In the genomic region with DNA sequence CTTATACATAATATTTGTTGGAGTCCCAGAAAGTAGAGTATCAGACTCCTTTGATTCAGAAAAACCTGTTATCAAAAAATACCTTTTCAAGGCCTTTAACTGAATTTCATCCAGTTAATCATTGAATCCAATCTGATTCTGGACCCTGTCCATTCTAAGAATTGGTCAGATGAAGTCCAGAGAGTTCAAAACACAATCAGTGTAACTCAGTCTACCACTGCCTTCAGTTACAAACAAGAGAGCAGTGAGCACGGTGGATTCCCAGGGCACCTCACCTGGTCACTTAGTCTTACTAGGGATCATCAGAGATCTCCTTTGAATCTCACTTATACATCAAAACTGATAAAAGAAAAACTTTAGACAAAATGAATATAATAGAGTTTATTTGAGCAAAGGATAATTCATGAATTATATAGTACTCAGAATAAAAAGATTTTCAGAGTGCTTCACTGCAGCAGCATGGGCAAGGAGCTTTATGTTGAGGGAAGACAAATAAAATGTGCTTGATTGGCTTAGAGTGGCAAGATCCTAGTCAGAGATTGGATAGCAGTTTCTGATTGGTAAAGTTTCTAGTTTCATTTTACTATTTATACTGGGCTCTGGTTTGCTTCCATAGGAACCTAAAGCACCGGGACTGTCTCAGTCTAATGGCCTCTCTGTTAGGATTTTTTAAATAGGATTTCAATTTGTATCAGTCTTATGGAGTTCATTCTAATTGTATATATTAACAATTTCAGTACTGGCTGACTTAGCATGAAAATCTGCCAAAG, we compare ENCODE assay signal across 2 cellular contexts.
TF ChIP-seq lines count a peak whose summit lies in the region.

No MANE protein-coding gene starts in this region.

TF ChIP-seq in liver, 16 proteins besides CTCF, POLR2A, EP300 and RAD21:
- TF ChIP-seq, protein P1, sequence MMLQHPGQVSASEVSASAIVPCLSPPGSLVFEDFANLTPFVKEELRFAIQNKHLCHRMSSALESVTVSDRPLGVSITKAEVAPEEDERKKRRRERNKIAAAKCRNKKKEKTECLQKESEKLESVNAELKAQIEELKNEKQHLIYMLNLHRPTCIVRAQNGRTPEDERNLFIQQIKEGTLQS (IDR thresholded peaks at IDR 0.05) = no peak
- TF ChIP-seq HNF4A (conservative IDR thresholded peaks at IDR 0.05) (peak; percentile 14 to 34), RXRA (IDR thresholded peaks at IDR 0.05) (no peak)

TF ChIP-seq in HepG2, 621 proteins besides CTCF, POLR2A, EP300 and RAD21:
- TF ChIP-seq, protein P2, sequence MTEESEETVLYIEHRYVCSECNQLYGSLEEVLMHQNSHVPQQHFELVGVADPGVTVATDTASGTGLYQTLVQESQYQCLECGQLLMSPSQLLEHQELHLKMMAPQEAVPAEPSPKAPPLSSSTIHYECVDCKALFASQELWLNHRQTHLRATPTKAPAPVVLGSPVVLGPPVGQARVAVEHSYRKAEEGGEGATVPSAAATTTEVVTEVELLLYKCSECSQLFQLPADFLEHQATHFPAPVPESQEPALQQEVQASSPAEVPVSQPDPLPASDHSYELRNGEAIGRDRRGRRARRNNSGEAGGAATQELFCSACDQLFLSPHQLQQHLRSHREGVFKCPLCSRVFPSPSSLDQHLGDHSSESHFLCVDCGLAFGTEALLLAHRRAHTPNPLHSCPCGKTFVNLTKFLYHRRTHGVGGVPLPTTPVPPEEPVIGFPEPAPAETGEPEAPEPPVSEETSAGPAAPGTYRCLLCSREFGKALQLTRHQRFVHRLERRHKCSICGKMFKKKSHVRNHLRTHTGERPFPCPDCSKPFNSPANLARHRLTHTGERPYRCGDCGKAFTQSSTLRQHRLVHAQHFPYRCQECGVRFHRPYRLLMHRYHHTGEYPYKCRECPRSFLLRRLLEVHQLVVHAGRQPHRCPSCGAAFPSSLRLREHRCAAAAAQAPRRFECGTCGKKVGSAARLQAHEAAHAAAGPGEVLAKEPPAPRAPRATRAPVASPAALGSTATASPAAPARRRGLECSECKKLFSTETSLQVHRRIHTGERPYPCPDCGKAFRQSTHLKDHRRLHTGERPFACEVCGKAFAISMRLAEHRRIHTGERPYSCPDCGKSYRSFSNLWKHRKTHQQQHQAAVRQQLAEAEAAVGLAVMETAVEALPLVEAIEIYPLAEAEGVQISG (CRISPR knock-in tag; IDR thresholded peaks at IDR 0.05) = no peak
- no peak for TF ChIP-seq ZNF44 (CRISPR knock-in tag; IDR thresholded peaks at IDR 0.05)
- no peak for TF ChIP-seq THAP11 (CRISPR knock-in tag; IDR thresholded peaks at IDR 0.05)
